ENCODE assay signal across 22 cellular contexts in genomic region chr2:120772261-120772660, GRCh38. TPM values are rescaled to one million over a fixed set of nuclear protein-coding genes. Genes with fewer than 3 reads are reported as not detected.
DNase-seq lines count a peak whose midpoint lies in the region; ATAC-seq and TF ChIP-seq lines count a peak whose summit lies in the region.
"Had no signal": no experiment of that assay in that cellular context is flagged by ENCODE, and none has a peak within 500 bp of the region (broad histone marks: within the 10 kb centered on the region; RNA-seq: fewer than 3 reads in every experiment).

No MANE protein-coding gene starts in this region.

- intact Hi-C loops in Right ventricle myocardium superior (cut with DNase I): no loop called here

- DNase-seq in MG63 (peak; percentile 36), Right ventricle myocardium superior (peak; percentile 22), neural crest cell (ENCODE audit: low read depth, low spot score) (no peak), NCI-H345 treated with DMSO at 0.1 percent for 48 hours (lab: John Stamatoyannopoulos, UW; ENCODE audit: unreplicated experiment) (no peak), A172 (ENCODE audit: low spot score) (no peak), coronary artery (ENCODE audit: low spot score) (no peak)
- DNase-seq: activated CD4-positive, alpha-beta T cell treated with anti-CD3 and anti-CD28 coated beads for 1 hour; activated effector memory CD4-positive, alpha-beta T cell treated with Interleukin-2 at 50 U/mL for 16 hours; amniotic stem cell; COR-L47; NCI-H1048; NCI-H2107; NCI-H69; SIG-M5; T-helper 9 cell; trophoblast cell had no signal

- H3K9me3 Mint-ChIP-seq in neural crest cell: no peaks in the 10 kb centered on the region
- H3K9me3 Mint-ChIP-seq: naive thymus-derived CD8-positive, alpha-beta T cell; stimulated activated naive CD8-positive, alpha-beta T cell treated with anti-CD3 and anti-CD28 coated beads, Interleukin-15, Interleukin-2, amounts not matched to agents 100 ng/mL and 50 ng/mL, for 24 hours had no signal

- H2AFZ ChIP-seq in ACC112 (ENCODE audit: low read length, unreplicated experiment): no peak overlapping the region

- H3K27me3 ChIP-seq in ACC112 (ENCODE audit: insufficient read depth, low read length) (no peaks in the 10 kb centered on the region), MG63 (no peaks in the 10 kb centered on the region)

- H3K27ac ChIP-seq in ACC112 (ENCODE audit: low read depth, low read length) (peak overlapping the region; percentile 74), coronary artery (peak overlapping the region in 1 of 2 donors; percentile 67)

- H3K4me1 Mint-ChIP-seq in neural crest cell: peaks cover 40% of the 10 kb centered on the region
- H3K4me1 Mint-ChIP-seq: naive thymus-derived CD8-positive, alpha-beta T cell had no signal

- no peaks in the 10 kb centered on the region for H3K36me3 Mint-ChIP-seq in neural crest cell (ENCODE audit: low read depth)
- H3K36me3 Mint-ChIP-seq: naive thymus-derived CD8-positive, alpha-beta T cell had no signal

- peaks cover 30% of the 10 kb centered on the region for H3K4me1 ChIP-seq in ACC112 (ENCODE audit: control insufficient read depth, insufficient read depth, low read length, unreplicated experiment)

- H3K36me3 ChIP-seq in ACC112 (ENCODE audit: insufficient read depth, low read length) (no peaks in the 10 kb centered on the region), MG63 (no peaks in the 10 kb centered on the region)

- H3K27me3 Mint-ChIP-seq in neural crest cell (ENCODE audit: low read depth): no peaks in the 10 kb centered on the region
- H3K27me3 Mint-ChIP-seq: naive thymus-derived CD8-positive, alpha-beta T cell; stimulated activated naive CD8-positive, alpha-beta T cell treated with anti-CD3 and anti-CD28 coated beads, Interleukin-15, Interleukin-2, amounts not matched to agents 100 ng/mL and 50 ng/mL, for 24 hours had no signal

- no peak for TF ChIP-seq CTCF in neural crest cell (conservative IDR thresholded peaks at IDR 0.05)
- no peak for TF ChIP-seq CTCF in coronary artery (IDR thresholded peaks at IDR 0.05)

- no peaks in the 10 kb centered on the region for H3K9me3 ChIP-seq in MG63

- no peak overlapping the region for H3K4me3 Mint-ChIP-seq in neural crest cell
- H3K4me3 Mint-ChIP-seq: naive thymus-derived CD8-positive, alpha-beta T cell; stimulated activated naive CD8-positive, alpha-beta T cell treated with anti-CD3 and anti-CD28 coated beads, Interleukin-15, Interleukin-2, amounts not matched to agents 100 ng/mL and 50 ng/mL, for 24 hours had no signal

- peaks cover 88% of the 10 kb centered on the region for H3K79me2 ChIP-seq in ACC112 (ENCODE audit: control insufficient read depth, insufficient read depth, low read length, unreplicated experiment)

- H3K4me3 ChIP-seq in ACC112 (ENCODE audit: low read depth, low read length) (no peak overlapping the region), MG63 (no peak overlapping the region), coronary artery (no peak overlapping the region)
- H3K4me3 ChIP-seq: lung had no signal

- H3K27ac Mint-ChIP-seq in neural crest cell (ENCODE audit: unreplicated experiment): peak overlapping the region; percentile 86
- H3K27ac Mint-ChIP-seq: stimulated activated naive CD8-positive, alpha-beta T cell treated with anti-CD3 and anti-CD28 coated beads, Interleukin-15, Interleukin-2, amounts not matched to agents 100 ng/mL and 50 ng/mL, for 24 hours had no signal

- ATAC-seq in Right ventricle myocardium superior (ENCODE audit: poor library complexity): no peak
- ATAC-seq in GM18873 (IDR thresholded peaks at IDR 0.05; ENCODE audit: low FRiP score, unreplicated experiment): no peak
- ATAC-seq: naive thymus-derived CD8-positive, alpha-beta T cell had no signal

RNA-seq across cellular contexts. Expression of gene GLI2, which starts 36.6 kb away (rescaled TPM):
- total RNA-seq in MG63 (2014; rRNA removed; shearing (Covaris generic); ENCODE audit: low replicate concordance): 0.47 and 1.3 TPM in 2 replicates
- total RNA-seq in Right ventricle myocardium superior (1.3 TPM), neural crest cell (48.8 and 49.1 TPM in 2 replicates)
- 4.6 and 4.7 TPM in 2 replicates for total RNA-seq in A172 (2014; rRNA removed; shearing (Covaris generic))
- total RNA-seq: naive thymus-derived CD8-positive, alpha-beta T cell; pulmonary artery endothelial cell had no signal

Comparison
In these comparisons a context has a peak if more than half of its experiments do, and no peak if none do; other contexts are left out.
1. DNase-seq: peak in MG63 (single experiment) and Right ventricle myocardium superior (single experiment); none in neural crest cell (single experiment), NCI-H345 treated with DMSO at 0.1 percent for 48 hours (single experiment), A172 (single experiment) and coronary artery (single experiment).